ENCODE assay signal across 11 cellular contexts in the genomic region with DNA sequence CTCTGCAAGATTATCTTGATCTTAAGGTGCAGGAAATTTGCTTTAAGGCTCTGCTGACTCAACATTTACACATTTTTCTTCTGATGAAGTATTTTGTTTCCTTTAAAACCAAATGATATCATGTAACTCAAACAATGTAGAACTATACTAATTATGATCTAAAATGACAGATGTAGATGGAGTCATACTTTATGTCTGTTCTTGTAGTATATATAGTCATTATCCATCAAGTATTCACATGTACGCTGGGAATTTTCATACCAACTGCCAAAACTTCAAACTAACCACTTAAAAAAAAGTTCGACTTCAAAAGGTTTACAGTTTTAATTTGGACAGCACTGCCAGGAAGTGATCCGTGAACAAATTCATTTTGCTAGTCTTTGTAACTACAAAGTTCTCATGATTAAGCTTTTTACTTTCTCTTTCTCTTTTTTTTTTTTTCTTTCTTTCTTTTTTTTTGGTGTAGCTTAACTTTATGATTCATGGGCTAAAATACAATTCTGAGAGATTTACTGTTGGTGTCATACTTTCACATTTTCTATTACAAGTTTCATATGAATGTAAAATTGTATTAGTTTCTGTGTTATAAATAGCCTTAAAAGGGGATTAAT.
A peak's percentile ranks its signal among the peaks of the same experiment; 100 is the strongest.
DNase-seq lines count a peak whose midpoint lies in the region; TF ChIP-seq lines count a peak whose summit lies in the region.
"Had no signal": no experiment of that assay in that cellular context is flagged by ENCODE, and none has a peak within 500 bp of the region (broad histone marks: within the 10 kb centered on the region; RNA-seq: fewer than 3 reads in every experiment).

No MANE protein-coding gene starts in this region.

- TF ChIP-seq CTCF in astrocyte of the spinal cord (IDR thresholded peaks at IDR 0.05; ENCODE audit: low read depth, low read length) = no peak
- no peak for TF ChIP-seq CTCF in type B pancreatic cell (conservative IDR thresholded peaks at IDR 0.05)

- H3K4me1 Mint-ChIP-seq in activated naive CD4-positive, alpha-beta T cell treated with anti-CD3 and anti-CD28 coated beads, Interleukin-2, amount 50 U/mL, for 24 hours = peaks cover 6% of the 10 kb centered on the region
- H3K4me1 Mint-ChIP-seq in type B pancreatic cell (ENCODE audit: unreplicated experiment) = peaks cover 14% of the 10 kb centered on the region

- no peaks in the 10 kb centered on the region for H3K27me3 Mint-ChIP-seq in activated naive CD4-positive, alpha-beta T cell treated with anti-CD3 and anti-CD28 coated beads, Interleukin-2, amount 50 U/mL, for 24 hours
- no peaks in the 10 kb centered on the region for H3K27me3 Mint-ChIP-seq in type B pancreatic cell

- peaks cover 20% of the 10 kb centered on the region for H3K9me3 Mint-ChIP-seq in activated naive CD4-positive, alpha-beta T cell treated with anti-CD3 and anti-CD28 coated beads, Interleukin-2, amount 50 U/mL, for 24 hours
- H3K9me3 Mint-ChIP-seq in type B pancreatic cell = peaks cover 10% of the 10 kb centered on the region

- peak overlapping the region; percentile 10 for H3K4me3 ChIP-seq in astrocyte of the spinal cord (ENCODE audit: low read depth, low read length)
- H3K4me3 ChIP-seq: lung had no signal

- in situ Hi-C loops in astrocyte of the spinal cord (cut with HindIII; ENCODE audit: low sequenced_read_pairs) = no loop called here

- H3K27ac Mint-ChIP-seq in activated naive CD4-positive, alpha-beta T cell treated with anti-CD3 and anti-CD28 coated beads, Interleukin-2, amount 50 U/mL, for 24 hours = peak overlapping the region; percentile 65
- peak overlapping the region; percentile 44 for H3K27ac Mint-ChIP-seq in type B pancreatic cell

- H3K36me3 Mint-ChIP-seq in activated naive CD4-positive, alpha-beta T cell treated with anti-CD3 and anti-CD28 coated beads, Interleukin-2, amount 50 U/mL, for 24 hours = no peaks in the 10 kb centered on the region
- H3K36me3 Mint-ChIP-seq in type B pancreatic cell = no peaks in the 10 kb centered on the region

- DNase-seq in activated naive CD4-positive, alpha-beta T cell (lab: John Stamatoyannopoulos, UW) = no peak
- DNase-seq in astrocyte of the spinal cord (ENCODE audit: low read depth, low spot score) (peak; percentile 58), iris pigment epithelial cell (ENCODE audit: low read depth) (peak; percentile 25), type B pancreatic cell (ENCODE audit: extremely low spot score, unreplicated experiment) (no peak), iPS-NIHi11 (ENCODE audit: low spot score) (no peak), RPMI8226 (no peak), inferior parietal cortex (ENCODE audit: extremely low spot score) (no peak)
- DNase-seq: effector CD8-positive, alpha-beta T cell; NCI-H1694 had no signal

- no peak overlapping the region for H3K4me3 Mint-ChIP-seq in activated naive CD4-positive, alpha-beta T cell treated with anti-CD3 and anti-CD28 coated beads, Interleukin-2, amount 50 U/mL, for 24 hours
- peak overlapping the region; percentile 3 for H3K4me3 Mint-ChIP-seq in type B pancreatic cell

Comparison
In these comparisons a context has a peak if more than half of its experiments do, and no peak if none do; other contexts are left out.
1. DNase-seq: peak in astrocyte of the spinal cord (single experiment) and iris pigment epithelial cell (single experiment); none in activated naive CD4-positive, alpha-beta T cell (0 of 4), type B pancreatic cell (single experiment), iPS-NIHi11 (single experiment), RPMI8226 (single experiment) and inferior parietal cortex (single experiment).